Comparison of ENCODE assay signal across 17 cellular contexts in the genomic region with DNA sequence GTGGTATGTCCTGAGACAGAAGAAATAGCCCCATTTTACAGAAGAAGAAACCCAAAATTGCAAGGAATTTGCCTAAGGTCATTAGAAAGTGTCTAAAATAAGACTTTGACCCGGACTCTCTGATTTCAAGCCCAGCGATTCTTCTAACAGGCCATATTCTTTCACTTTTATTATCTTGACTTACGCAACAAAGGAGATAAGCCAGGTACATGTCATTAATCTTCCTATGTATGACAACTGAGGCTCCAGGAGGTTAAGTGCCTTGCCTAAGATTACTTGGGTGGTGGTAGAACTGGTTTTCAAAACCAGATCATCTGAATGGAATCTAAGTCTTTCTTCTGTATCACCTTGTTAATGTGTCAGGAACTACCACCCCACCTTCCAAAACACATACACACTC.
A peak's percentile ranks its signal among the peaks of the same experiment; 100 is the strongest.
DNase-seq lines count a peak whose midpoint lies in the region; ATAC-seq and TF ChIP-seq lines count a peak whose summit lies in the region.
"Had no signal": no experiment of that assay in that cellular context is flagged by ENCODE, and none has a peak within 500 bp of the region (broad histone marks: within the 10 kb centered on the region; RNA-seq: fewer than 3 reads in every experiment).

No MANE protein-coding gene starts in this region.

- CTCF ChIA-PET in activated CD4-positive, alpha-beta T cell treated with anti-CD3 and anti-CD28 coated beads, Interleukin-2, amount 10 ng/mL, durations not matched to agents 7 days and 5 days (lab: Charles Lee), result no interaction called here

- peaks cover 70% of the 10 kb centered on the region for H3K79me2 ChIP-seq in GM23338 (replicated peaks; ENCODE audit: insufficient read depth)

- ATAC-seq in GM23338 (no peak), GM18909 (IDR thresholded peaks at IDR 0.05; ENCODE audit: poor library complexity, unreplicated experiment) (no peak)
- ATAC-seq: heart left ventricle, T-helper 17 cell had no signal

- H3K4me2 ChIP-seq in GM23338, result no peak overlapping the region

- peaks cover 16% of the 10 kb centered on the region for H3K36me3 Mint-ChIP-seq in GM23338 (ENCODE audit: low read depth)
- no peaks in the 10 kb centered on the region for H3K36me3 Mint-ChIP-seq in activated CD4-positive, alpha-beta T cell treated with anti-CD3 and anti-CD28 coated beads, Interleukin-2, amount 10 ng/mL, durations not matched to agents 7 days and 5 days (ENCODE audit: low read depth)

- H3K9me3 Mint-ChIP-seq in GM23338, result no peaks in the 10 kb centered on the region; the same call in 2 of the 3 replicates
- H3K9me3 Mint-ChIP-seq in activated CD4-positive, alpha-beta T cell treated with anti-CD3 and anti-CD28 coated beads, Interleukin-2, amount 10 ng/mL, durations not matched to agents 7 days and 5 days, result no peaks in the 10 kb centered on the region

- H3K27ac ChIP-seq in GM23338 (ENCODE audit: low read depth) (no peak overlapping the region), epithelial cell of prostate (peak overlapping the region; percentile 8)
- H3K27ac ChIP-seq: ascending aorta, heart left ventricle, ovary, testis had no signal

- peak overlapping the region; percentile 30 for H3K27ac Mint-ChIP-seq in GM23338
- no peak overlapping the region for H3K27ac Mint-ChIP-seq in activated CD4-positive, alpha-beta T cell treated with anti-CD3 and anti-CD28 coated beads, Interleukin-2, amount 10 ng/mL, durations not matched to agents 7 days and 5 days
- H3K27ac Mint-ChIP-seq: T-helper 17 cell had no signal

- no peak overlapping the region for H2AFZ ChIP-seq in GM23338

- H3K9me2 ChIP-seq in GM23338 (ENCODE audit: insufficient read depth), result no peaks in the 10 kb centered on the region

- peaks cover 26% of the 10 kb centered on the region for H3K4me1 Mint-ChIP-seq in GM23338
- no peaks in the 10 kb centered on the region for H3K4me1 Mint-ChIP-seq in activated CD4-positive, alpha-beta T cell treated with anti-CD3 and anti-CD28 coated beads, Interleukin-2, amount 10 ng/mL, durations not matched to agents 7 days and 5 days
- H3K4me1 Mint-ChIP-seq: T-helper 17 cell had no signal

- POLR2A ChIA-PET in activated CD4-positive, alpha-beta T cell treated with anti-CD3 and anti-CD28 coated beads, Interleukin-2, amount 10 ng/mL, durations not matched to agents 7 days and 5 days (lab: Charles Lee), result no interaction called here

- peaks cover 3% of the 10 kb centered on the region for H3K27me3 Mint-ChIP-seq in GM23338 (ENCODE audit: insufficient read depth, low read depth, poor library complexity)
- no peaks in the 10 kb centered on the region for H3K27me3 Mint-ChIP-seq in activated CD4-positive, alpha-beta T cell treated with anti-CD3 and anti-CD28 coated beads, Interleukin-2, amount 10 ng/mL, durations not matched to agents 7 days and 5 days
- H3K27me3 Mint-ChIP-seq: T-helper 17 cell had no signal

- peaks cover 9% of the 10 kb centered on the region for H4K20me1 ChIP-seq in GM23338 (replicated peaks; ENCODE audit: insufficient read depth)

- no peak overlapping the region for H3K4me3 Mint-ChIP-seq in GM23338
- no peak overlapping the region for H3K4me3 Mint-ChIP-seq in activated CD4-positive, alpha-beta T cell treated with anti-CD3 and anti-CD28 coated beads, Interleukin-2, amount 10 ng/mL, durations not matched to agents 7 days and 5 days
- H3K4me3 Mint-ChIP-seq: T-helper 17 cell had no signal

- no peak for TF ChIP-seq CTCF in GM23338 (conservative IDR thresholded peaks at IDR 0.05; ENCODE audit: low read depth in 2 of 2)

- peaks cover under 1% of the 10 kb centered on the region; the same call in 1 of the 2 replicates for H3K4me1 ChIP-seq in GM23338 (ENCODE audit: insufficient read depth)
- H3K4me1 ChIP-seq: testis had no signal

- H3K27me3 ChIP-seq in GM23338 (ENCODE audit: insufficient read depth), result no peaks in the 10 kb centered on the region
- H3K27me3 ChIP-seq: ascending aorta, heart left ventricle, ovary, testis had no signal

- H3K36me3 ChIP-seq in GM23338 (ENCODE audit: insufficient read depth), result 0 out of 2 replicates have a peak, but pooled peaks cover 3% of the 10 kb centered on the region
- H3K36me3 ChIP-seq: ovary had no signal

- H3K4me3 ChIP-seq in GM23338, result no peak overlapping the region
- H3K4me3 ChIP-seq: ascending aorta, heart left ventricle, ovary, testis had no signal

- no peak for DNase-seq in GM23338 (ENCODE audit: low spot score)
- DNase-seq in LoVo (ENCODE audit: low spot score), result peak; percentile 83
- peak; percentile 69 for DNase-seq in epithelial cell of prostate (ENCODE audit: low read depth, low spot score)
- DNase-seq in mucosa of gallbladder (ENCODE audit: low spot score), result peak; percentile 55
- no peak for DNase-seq in Kasumi-1 (lab: John Stamatoyannopoulos, UW)
- DNase-seq in NCI-H1105 (lab: John Stamatoyannopoulos, UW), result no peak
- DNase-seq in activated CD4-positive, alpha-beta T cell treated with anti-CD3 and anti-CD28 coated beads, Interleukin-2, amount 10 ng/mL, durations not matched to agents 7 days and 5 days, result no peak
- DNase-seq: erythroblast; heart left ventricle; NCI-H2107; ovary; SHP77; stimulated activated CD4-positive, alpha-beta T cell treated with anti-CD3 and anti-CD28 coated beads, Interleukin-4, amount 100 ng/mL, for 4 hours; T-helper 17 cell; testis had no signal

- 0 out of 2 replicates have a peak, but pooled peaks cover 3% of the 10 kb centered on the region for H3F3A ChIP-seq in GM23338 (replicated peaks; ENCODE audit: low read depth)

TF ChIP-seq in GM23338, 12 proteins besides CTCF, POLR2A, EP300 and RAD21 (continues in another document):
- no peak for TF ChIP-seq ETS1 (IDR thresholded peaks at IDR 0.05)
- TF ChIP-seq CREB1 (CRISPR knock-in tag; IDR thresholded peaks at IDR 0.05; ENCODE audit: low read depth), result no peak
- TF ChIP-seq EZH2 (IDR thresholded peaks at IDR 0.05; ENCODE audit: low read depth, unreplicated experiment), result no peak
- TF ChIP-seq NANOG (IDR thresholded peaks at IDR 0.05; ENCODE audit: borderline replicate concordance), result no peak

Comparison
In these comparisons a context has a peak if more than half of its experiments do, and no peak if none do; other contexts are left out.
1. DNase-seq: peak in LoVo (single experiment), epithelial cell of prostate (single experiment) and mucosa of gallbladder (single experiment); none in GM23338 (single experiment), Kasumi-1 (0 of 2), NCI-H1105 (single experiment) and activated CD4-positive, alpha-beta T cell treated with anti-CD3 and anti-CD28 coated beads, Interleukin-2, amount 10 ng/mL, durations not matched to agents 7 days and 5 days (single experiment).